Comparison of ENCODE assay signal across 19 cellular contexts in genomic region chr3:185625784-185626183, GRCh38.
"Had no signal": no experiment of that assay in that cellular context is flagged by ENCODE, and none has a peak within 500 bp of the region (broad histone marks: within the 10 kb centered on the region; RNA-seq: fewer than 3 reads in every experiment).

No MANE protein-coding gene starts in this region.

- ATAC-seq: activated CD4-positive, CD25-positive, alpha-beta regulatory T cell treated with anti-CD3 and anti-CD28 coated beads, Interleukin-2, amount 50 U/mL, for 24 hours; activated T-helper 17 cell treated with anti-CD3 and anti-CD28 coated beads, Interleukin-2, amount 50 U/mL, for 72 hours; effector memory CD8-positive, alpha-beta T cell; gastrocnemius medialis; mucosa of descending colon; stimulated activated naive B cell treated with anti-CD40 and anti-IgM and Interleukin-4, amounts not matched to agents 10 μg/mL and 1 μg/mL and 100 μg/mL, for 72 hours had no signal

- H3K4me1 Mint-ChIP-seq: activated T-helper 17 cell treated with anti-CD3 and anti-CD28 coated beads, Interleukin-2, amount 50 U/mL, for 72 hours had no signal

- H3K9me3 Mint-ChIP-seq: activated T-helper 17 cell treated with anti-CD3 and anti-CD28 coated beads, Interleukin-2, amount 50 U/mL, for 72 hours; effector memory CD8-positive, alpha-beta T cell; natural killer cell treated with Interleukin-12 subunit alpha and Interleukin-12 subunit beta and Interleukin-15 and Interleukin-18, amount 100 ng/mL, for 72 hours; stimulated activated naive B cell treated with anti-CD40 and anti-IgM and Interleukin-4, amounts not matched to agents 10 μg/mL and 1 μg/mL and 100 μg/mL, for 72 hours had no signal

- H3K27me3 Mint-ChIP-seq: activated T-helper 17 cell treated with anti-CD3 and anti-CD28 coated beads, Interleukin-2, amount 50 U/mL, for 72 hours; effector memory CD8-positive, alpha-beta T cell; natural killer cell treated with Interleukin-12 subunit alpha and Interleukin-12 subunit beta and Interleukin-15 and Interleukin-18, amount 100 ng/mL, for 72 hours; stimulated activated naive B cell treated with anti-CD40 and anti-IgM and Interleukin-4, amounts not matched to agents 10 μg/mL and 1 μg/mL and 100 μg/mL, for 72 hours had no signal

- H3K4me3 Mint-ChIP-seq: activated T-helper 17 cell treated with anti-CD3 and anti-CD28 coated beads, Interleukin-2, amount 50 U/mL, for 72 hours; effector memory CD8-positive, alpha-beta T cell; natural killer cell treated with Interleukin-12 subunit alpha and Interleukin-12 subunit beta and Interleukin-15 and Interleukin-18, amount 100 ng/mL, for 72 hours; stimulated activated naive B cell treated with anti-CD40 and anti-IgM and Interleukin-4, amounts not matched to agents 10 μg/mL and 1 μg/mL and 100 μg/mL, for 72 hours had no signal

- H3K27ac Mint-ChIP-seq: activated T-helper 17 cell treated with anti-CD3 and anti-CD28 coated beads, Interleukin-2, amount 50 U/mL, for 72 hours; effector memory CD8-positive, alpha-beta T cell; natural killer cell treated with Interleukin-12 subunit alpha and Interleukin-12 subunit beta and Interleukin-15 and Interleukin-18, amount 100 ng/mL, for 72 hours; stimulated activated naive B cell treated with anti-CD40 and anti-IgM and Interleukin-4, amounts not matched to agents 10 μg/mL and 1 μg/mL and 100 μg/mL, for 72 hours had no signal

- DNase-seq: activated CD4-positive, alpha-beta T cell treated with anti-CD3 and anti-CD28 coated beads, Interleukin-2, amount 50 U/mL, for 48 hours; activated T-cell treated with anti-CD3 and anti-CD28 coated beads, Interleukin-2, amount 50 U/mL, for 1 hour; brain microvascular endothelial cell; caudate nucleus; cortex of kidney; effector memory CD8-positive, alpha-beta T cell; erythroblast; gastrocnemius medialis; glutamatergic neuron; left ventricle myocardium inferior; mucosa of descending colon; stimulated activated CD4-positive, alpha-beta T cell treated with anti-CD3 and anti-CD28 coated beads, Interleukin-2, amount 100 ng/mL, for 24 hours; stimulated activated naive B cell treated with anti-CD40 and anti-IgM and Interleukin-4, amounts not matched to agents 10 μg/mL and 1 μg/mL and 100 μg/mL, for 72 hours; T1000; transverse colon; WERI-Rb-1 had no signal
